In genomic region chr1:42658880-42659337, GRCh38 we compare ENCODE assay signal across 8 cellular contexts. TPM values are rescaled to one million over a fixed set of nuclear protein-coding genes. Genes with fewer than 3 reads are reported as not detected.
DNase-seq lines count a peak whose midpoint lies in the region; ATAC-seq, FAIRE-seq and TF ChIP-seq lines count a peak whose summit lies in the region.

No MANE protein-coding gene starts in this region.

- POLR2A ChIA-PET in activated CD8-positive, alpha-beta T cell treated with anti-CD3 and anti-CD28 coated beads, Interleukin-2, amount 10 ng/mL, durations not matched to agents 7 days and 5 days (lab: Charles Lee), result interaction anchor here (1.2 to 2.0 kb wide), 4 partner anchors 16 to 108 kb away, joined by 3 to 41 read pairs (median 10); partner anchors contain the start of genes C1orf50, P3H1 and YBX1

- H3K27ac Mint-ChIP-seq in activated CD8-positive, alpha-beta T cell treated with anti-CD3 and anti-CD28 coated beads, Interleukin-2, amount 10 ng/mL, durations not matched to agents 7 days and 5 days, result peak overlapping the region; percentile 99
- peak overlapping the region; percentile 99 for H3K27ac Mint-ChIP-seq in stimulated activated naive B cell treated with anti-CD40 and anti-IgM and Interleukin-4, amounts not matched to agents 10 μg/mL and 1 μg/mL and 100 μg/mL, for 72 hours

- no peak for FAIRE-seq in H54 (lab: Jason Lieb, UNC)

- H3K4me3 ChIP-seq in iPS-11a (ENCODE audit: low read depth, low read length), result peak overlapping the region; percentile 99

- intact Hi-C loops in sciatic nerve (cut with DNase I), result no loop called here

- no peaks in the 10 kb centered on the region for H3K9me3 Mint-ChIP-seq in activated CD8-positive, alpha-beta T cell treated with anti-CD3 and anti-CD28 coated beads, Interleukin-2, amount 10 ng/mL, durations not matched to agents 7 days and 5 days (ENCODE audit: insufficient read depth)
- no peaks in the 10 kb centered on the region for H3K9me3 Mint-ChIP-seq in stimulated activated naive B cell treated with anti-CD40 and anti-IgM and Interleukin-4, amounts not matched to agents 10 μg/mL and 1 μg/mL and 100 μg/mL, for 72 hours

- CTCF ChIA-PET in activated CD8-positive, alpha-beta T cell treated with anti-CD3 and anti-CD28 coated beads, Interleukin-2, amount 10 ng/mL, durations not matched to agents 7 days and 5 days (lab: Charles Lee), result interaction anchor here (1.3 to 2.2 kb wide), 3 partner anchors 24 to 108 kb away, joined by 3 to 17 read pairs (median 8); partner anchors contain the start of genes C1orf50, P3H1 and YBX1

- no peak for TF ChIP-seq POLR2A in H54 (IDR thresholded peaks at IDR 0.05; ENCODE audit: low read depth, low read length)

- ATAC-seq in activated CD8-positive, alpha-beta T cell treated with anti-CD3 and anti-CD28 coated beads, Interleukin-2, amount 10 ng/mL, durations not matched to agents 7 days and 5 days, result no peak
- ATAC-seq in stimulated activated naive B cell treated with anti-CD40 and anti-IgM and Interleukin-4, amounts not matched to agents 10 μg/mL and 1 μg/mL and 100 μg/mL, for 72 hours (replicated peaks), result no peak
- no peak for ATAC-seq in sciatic nerve

- peaks cover 42% of the 10 kb centered on the region for H3K4me1 Mint-ChIP-seq in activated CD8-positive, alpha-beta T cell treated with anti-CD3 and anti-CD28 coated beads, Interleukin-2, amount 10 ng/mL, durations not matched to agents 7 days and 5 days (ENCODE audit: low read depth)
- H3K4me1 Mint-ChIP-seq in stimulated activated naive B cell treated with anti-CD40 and anti-IgM and Interleukin-4, amounts not matched to agents 10 μg/mL and 1 μg/mL and 100 μg/mL, for 72 hours, result peaks cover 22 to 38% of the 10 kb centered on the region in 2 donors

- DNase-seq in AG20443 (ENCODE audit: low spot score) (peak; percentile 25), HCEC 1CT (peak; percentile 25), sciatic nerve (ENCODE audit: low spot score) (no peak), germinal center (ENCODE audit: low spot score) (no peak), H54 (ENCODE audit: insufficient read length, low spot score) (no peak)
- DNase-seq in activated CD8-positive, alpha-beta T cell treated with anti-CD3 and anti-CD28 coated beads, Interleukin-2, amount 10 ng/mL, durations not matched to agents 7 days and 5 days, result no peak
- DNase-seq in stimulated activated naive B cell treated with anti-CD40 and anti-IgM and Interleukin-4, amounts not matched to agents 10 μg/mL and 1 μg/mL and 100 μg/mL, for 72 hours, result no peak

- H3K4me3 Mint-ChIP-seq in activated CD8-positive, alpha-beta T cell treated with anti-CD3 and anti-CD28 coated beads, Interleukin-2, amount 10 ng/mL, durations not matched to agents 7 days and 5 days, result peak overlapping the region; percentile 88
- H3K4me3 Mint-ChIP-seq in stimulated activated naive B cell treated with anti-CD40 and anti-IgM and Interleukin-4, amounts not matched to agents 10 μg/mL and 1 μg/mL and 100 μg/mL, for 72 hours, result peak overlapping the region; percentile 98 to 99

- peaks cover 39% of the 10 kb centered on the region for H3K36me3 Mint-ChIP-seq in activated CD8-positive, alpha-beta T cell treated with anti-CD3 and anti-CD28 coated beads, Interleukin-2, amount 10 ng/mL, durations not matched to agents 7 days and 5 days (ENCODE audit: low read depth)
- H3K36me3 Mint-ChIP-seq in stimulated activated naive B cell treated with anti-CD40 and anti-IgM and Interleukin-4, amounts not matched to agents 10 μg/mL and 1 μg/mL and 100 μg/mL, for 72 hours, result peaks cover 16 to 26% of the 10 kb centered on the region in 2 donors

- H3K27me3 Mint-ChIP-seq in activated CD8-positive, alpha-beta T cell treated with anti-CD3 and anti-CD28 coated beads, Interleukin-2, amount 10 ng/mL, durations not matched to agents 7 days and 5 days (ENCODE audit: low read depth), result no peaks in the 10 kb centered on the region
- H3K27me3 Mint-ChIP-seq in stimulated activated naive B cell treated with anti-CD40 and anti-IgM and Interleukin-4, amounts not matched to agents 10 μg/mL and 1 μg/mL and 100 μg/mL, for 72 hours, result no peaks in the 10 kb centered on the region

RNA-seq across cellular contexts. Expression of gene PPIH, which starts 0.7 kb away (rescaled TPM):
- total RNA-seq in activated CD8-positive, alpha-beta T cell treated with anti-CD3 and anti-CD28 coated beads, Interleukin-2, amount 10 ng/mL, durations not matched to agents 7 days and 5 days, result 100 to 1,000 TPM; 112 to 121 TPM
- 20.6 TPM for total RNA-seq in sciatic nerve

RNA-seq across cellular contexts. Expression of gene YBX1, which starts 23.3 kb away (rescaled TPM):
- total RNA-seq in activated CD8-positive, alpha-beta T cell treated with anti-CD3 and anti-CD28 coated beads, Interleukin-2, amount 10 ng/mL, durations not matched to agents 7 days and 5 days, result 100 to 1,000 TPM; 733 to 791 TPM
- 439 TPM for total RNA-seq in sciatic nerve

Comparison
In these comparisons a context has a peak if more than half of its experiments do, and no peak if none do; other contexts are left out.
1. DNase-seq: peak in AG20443 (single experiment) and HCEC 1CT (single experiment); none in activated CD8-positive, alpha-beta T cell treated with anti-CD3 and anti-CD28 coated beads, Interleukin-2, amount 10 ng/mL, durations not matched to agents 7 days and 5 days (single experiment), stimulated activated naive B cell treated with anti-CD40 and anti-IgM and Interleukin-4, amounts not matched to agents 10 μg/mL and 1 μg/mL and 100 μg/mL, for 72 hours (single experiment), sciatic nerve (single experiment), germinal center (single experiment) and H54 (single experiment).